Comparison of ENCODE assay signal across 8 cellular contexts in the genomic region with DNA sequence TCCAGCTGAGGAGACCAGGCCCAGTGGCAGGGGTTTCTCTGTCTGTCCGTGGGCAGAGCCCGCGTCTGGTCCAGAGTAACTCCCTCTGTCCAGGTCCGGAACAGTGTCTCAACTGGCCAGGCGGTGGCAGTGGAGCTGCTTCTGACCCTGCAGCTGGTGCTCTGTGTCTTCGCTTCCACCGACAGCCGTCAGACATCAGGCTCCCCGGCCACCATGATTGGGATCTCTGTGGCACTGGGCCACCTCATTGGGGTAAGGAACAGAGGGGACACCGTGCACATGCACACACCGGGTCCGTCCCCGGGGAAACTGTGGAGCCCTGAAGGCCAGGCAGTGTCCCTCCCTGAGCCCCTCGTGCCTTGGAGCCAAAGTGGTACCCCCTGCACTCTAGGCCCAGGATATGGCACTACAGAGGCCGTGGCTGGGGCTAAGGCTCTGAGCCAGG. TPM values are rescaled to one million over a fixed set of nuclear protein-coding genes. Genes with fewer than 3 reads are reported as not detected.
A peak's percentile ranks its signal among the peaks of the same experiment; 100 is the strongest.
DNase-seq lines count a peak whose midpoint lies in the region; ATAC-seq and TF ChIP-seq lines count a peak whose summit lies in the region.

No MANE protein-coding gene starts in this region.

- DNase-seq in Ammon's horn (ENCODE audit: low spot score) (peak; percentile 95), Panc1 (ENCODE audit: low read depth, low spot score) (no peak), epithelial cell of proximal tubule (ENCODE audit: low read depth) (no peak), T-helper 9 cell (no peak), NCI-H748 treated with DMSO at 0.1 percent for 48 hours (lab: John Stamatoyannopoulos, UW) (no peak), DMS79 treated with DMSO at 0.1 percent for 48 hours (lab: John Stamatoyannopoulos, UW) (no peak)

- H3K27ac ChIP-seq in Panc1 (ENCODE audit: low read length), result no peak overlapping the region
- H3K27ac ChIP-seq in muscle layer of colon (ENCODE audit: low read depth, low read length), result peak overlapping the region; percentile 2

- POLR2A ChIA-PET in Panc1 (lab: Charles Lee), result no interaction called here

- H3K9ac ChIP-seq in muscle layer of colon (ENCODE audit: low read length), result no peak overlapping the region

- BruUV-seq in Panc1 (replicated peaks; lab: Mats Ljungman, UMichigan), result no TSS peak

- H3K9me3 ChIP-seq in Panc1 (ENCODE audit: control insufficient read depth, insufficient read depth, low read depth, low read length), result no peaks in the 10 kb centered on the region
- H3K9me3 ChIP-seq in muscle layer of colon (ENCODE audit: low read length), result no peaks in the 10 kb centered on the region

- H3K4me1 ChIP-seq in Panc1 (ENCODE audit: control insufficient read depth, insufficient read depth, low read length) (peaks cover 17% of the 10 kb centered on the region; the same call in 1 of the 2 replicates), muscle layer of colon (ENCODE audit: insufficient read depth, low read length) (peaks cover 24% of the 10 kb centered on the region)

- intact Hi-C loops in Panc1 (cut with micrococcal nuclease; ENCODE audit: unreplicated experiment), result no loop called here

- H3K36me3 ChIP-seq in Panc1 (ENCODE audit: control insufficient read depth, insufficient read depth, low read length), result no peaks in the 10 kb centered on the region
- no peaks in the 10 kb centered on the region for H3K36me3 ChIP-seq in muscle layer of colon (ENCODE audit: insufficient read depth, low read length)

- peak; percentile 82 for ATAC-seq in Panc1
- no peak for ATAC-seq in GM18861 (IDR thresholded peaks at IDR 0.05; ENCODE audit: unreplicated experiment)

- CTCF ChIA-PET in Panc1 (lab: Charles Lee), result interaction anchor here (0.5 to 1.0 kb wide), 4 partner anchors 65 to 108 kb away, joined by 3 to 13 read pairs (median 4); no protein-coding TSS in a partner anchor

- H3K4me3 ChIP-seq in Panc1 (ENCODE audit: low read depth in 2 of 2, low read length in 2 of 2), result no peak overlapping the region
- H3K4me3 ChIP-seq in epithelial cell of proximal tubule (ENCODE audit: low read depth, low read length), result no peak overlapping the region
- H3K4me3 ChIP-seq in muscle layer of colon (ENCODE audit: low read depth in 1 of 2, low read length in 2 of 2), result peak overlapping the region in 1 of 2 donors; percentile 12

- in situ Hi-C loops in Panc1 (cut with HindIII; ENCODE audit: low pct_unique_long_range_greater_than_20kb, low sequenced_read_pairs), result no loop called here

- peak; percentile 78 for TF ChIP-seq CTCF in Panc1 (IDR thresholded peaks at IDR 0.05)
- TF ChIP-seq CTCF in epithelial cell of proximal tubule (conservative IDR thresholded peaks at IDR 0.05; ENCODE audit: low read depth, low read length), result peak; percentile 75

- H3K27me3 ChIP-seq in Panc1 (ENCODE audit: control insufficient read depth, insufficient read depth, low read length) (no peaks in the 10 kb centered on the region), muscle layer of colon (ENCODE audit: control insufficient read depth in 1 of 2, insufficient read depth in 2 of 2, low read length in 2 of 2) (no peaks in the 10 kb centered on the region)

RNA-seq across cellular contexts. Expression of gene AQP6, which starts 1.5 kb away (rescaled TPM):
- 0.31 TPM for total RNA-seq in Panc1 (2021; ENCODE audit: unreplicated experiment)
- polyA plus RNA-seq in Panc1 (2012; ENCODE audit: insufficient read length), result 0.17 TPM
- not detected in 2 replicates for total RNA-seq in epithelial cell of proximal tubule

RNA-seq across cellular contexts. Expression of gene AQP5, which starts 12.6 kb away (rescaled TPM):
- total RNA-seq in Panc1 (2021; ENCODE audit: unreplicated experiment), result 0.72 TPM
- 0.16 TPM for polyA plus RNA-seq in Panc1 (2012; ENCODE audit: insufficient read length)
- 0.07 TPM in 1 of 2 replicates, not detected in the other for total RNA-seq in epithelial cell of proximal tubule

RNA-seq across cellular contexts. Expression of gene AQP2, which starts 23.7 kb away (rescaled TPM):
- 0.36 TPM for total RNA-seq in Panc1 (2021; ENCODE audit: unreplicated experiment)
- polyA plus RNA-seq in Panc1 (2012; ENCODE audit: insufficient read length), result not detected
- not detected in 2 replicates for total RNA-seq in epithelial cell of proximal tubule

RNA-seq across cellular contexts. Expression of gene RACGAP1, which starts 51.0 kb away (rescaled TPM):
- total RNA-seq in Panc1 (2021; ENCODE audit: unreplicated experiment) (147 TPM), epithelial cell of proximal tubule (86.5 and 98.2 TPM in 2 replicates)
- polyA plus RNA-seq in Panc1 (2012; ENCODE audit: insufficient read length), result 63.2 TPM
